12 cellular contexts compared by ENCODE assay signal in genomic region chr5:132825824-132826391, GRCh38. TPM values are rescaled to one million over a fixed set of nuclear protein-coding genes. Genes with fewer than 3 reads are reported as not detected.
DNase-seq lines count a peak whose midpoint lies in the region; TF ChIP-seq lines count a peak whose summit lies in the region.
"Had no signal": no experiment of that assay in that cellular context is flagged by ENCODE, and none has a peak within 500 bp of the region (broad histone marks: within the 10 kb centered on the region; RNA-seq: fewer than 3 reads in every experiment).

No MANE protein-coding gene starts in this region.

- H3K4me3 Mint-ChIP-seq in T-helper 2 cell treated with Interferon-gamma antibody and Interleukin-4, amounts not matched to agents 5 μg/mL and 100 μg/mL, for 36 hours, result peak overlapping the region; percentile 27

- H4K20me1 ChIP-seq in hepatocyte (ENCODE audit: insufficient read depth, poor library complexity, severe bottlenecking), result no peaks in the 10 kb centered on the region

- WGBS in hepatocyte (ENCODE audit: low lambda C conversion rate, missing lambda C conversion rate), result 53% methylated on average over 29 of the region's 44 CpGs

- no peaks in the 10 kb centered on the region for H3K9me3 ChIP-seq in hepatocyte (ENCODE audit: low read depth)

- H3K27ac ChIP-seq in hepatocyte (no peak overlapping the region), skin epidermis (peak overlapping the region in 1 of 21 experiments; percentile 34)
- H3K27ac ChIP-seq: GM23248 had no signal

- H3K36me3 ChIP-seq in hepatocyte (replicated peaks; ENCODE audit: insufficient read depth, low read depth), result no peaks in the 10 kb centered on the region

- no peak for DNase-seq in GM12864 (ENCODE audit: low read depth)
- DNase-seq in T-helper 2 cell treated with Interferon-gamma antibody and Interleukin-4, amounts not matched to agents 5 μg/mL and 100 μg/mL, for 36 hours (ENCODE audit: low spot score), result peak; percentile 36
- DNase-seq in hepatocyte (ENCODE audit: low spot score), result no peak
- no peak for DNase-seq in Ammon's horn (ENCODE audit: low spot score)
- no peak for DNase-seq in NCI-H2029 (lab: John Stamatoyannopoulos, UW)
- no peak for DNase-seq in cerebellum (ENCODE audit: low spot score)
- DNase-seq in hypothalamus (lab: John Stamatoyannopoulos, UW), result no peak
- DNase-seq: activated gamma-delta T cell treated with Interleukin-2 at 50 U/mL for 16 hours, GM23248, NCI-H774, SW 1271 had no signal

- no peak overlapping the region for H2AFZ ChIP-seq in hepatocyte
- H2AFZ ChIP-seq: GM23248 had no signal

- peaks cover 65% of the 10 kb centered on the region for H3K27me3 Mint-ChIP-seq in T-helper 2 cell treated with Interferon-gamma antibody and Interleukin-4, amounts not matched to agents 5 μg/mL and 100 μg/mL, for 36 hours (ENCODE audit: low read depth)

- no peak overlapping the region for H3K27ac Mint-ChIP-seq in T-helper 2 cell treated with Interferon-gamma antibody and Interleukin-4, amounts not matched to agents 5 μg/mL and 100 μg/mL, for 36 hours

- H3K79me2 ChIP-seq in hepatocyte, result peaks cover 16% of the 10 kb centered on the region

- H3K27me3 ChIP-seq in hepatocyte, result no peaks in the 10 kb centered on the region

- H3K4me1 ChIP-seq in hepatocyte (ENCODE audit: insufficient read depth), result peaks cover 13% of the 10 kb centered on the region

- no peaks in the 10 kb centered on the region for H3K9me2 ChIP-seq in hepatocyte (replicated peaks; ENCODE audit: insufficient read depth)

- H3K36me3 Mint-ChIP-seq in T-helper 2 cell treated with Interferon-gamma antibody and Interleukin-4, amounts not matched to agents 5 μg/mL and 100 μg/mL, for 36 hours (ENCODE audit: low read depth), result no peaks in the 10 kb centered on the region

- H3K4me3 ChIP-seq in GM12864 (ENCODE audit: low read depth, low read length) (peak overlapping the region; percentile 10; the same call in 1 of the 2 replicates), hepatocyte (no peak overlapping the region), skin epidermis (peak overlapping the region in 5 of 7 experiments; percentile 19 to 33 (median 27))
- H3K4me3 ChIP-seq: GM23248 had no signal

- H3K4me2 ChIP-seq in hepatocyte, result peak overlapping the region; percentile 70

- no peak for TF ChIP-seq CTCF in GM12864 (IDR thresholded peaks at IDR 0.05; ENCODE audit: low read depth, low read length, missing control alignments)
- no peak for TF ChIP-seq CTCF in hepatocyte (IDR thresholded peaks at IDR 0.05; ENCODE audit: poor library complexity)

- H3K4me1 Mint-ChIP-seq in T-helper 2 cell treated with Interferon-gamma antibody and Interleukin-4, amounts not matched to agents 5 μg/mL and 100 μg/mL, for 36 hours (ENCODE audit: low read depth), result peaks cover 9% of the 10 kb centered on the region

- H3K9me3 Mint-ChIP-seq in T-helper 2 cell treated with Interferon-gamma antibody and Interleukin-4, amounts not matched to agents 5 μg/mL and 100 μg/mL, for 36 hours, result no peaks in the 10 kb centered on the region

RNA-seq across cellular contexts. Expression of gene SHROOM1, which starts 4.5 kb away (rescaled TPM):
- total RNA-seq in hepatocyte (8.5 and 10.0 TPM in 2 replicates), cerebellum (2.4 TPM)
- polyA plus RNA-seq in hepatocyte, result 17.8 and 19.2 TPM in 2 replicates

RNA-seq across cellular contexts. Expression of gene SOWAHA, which starts 12.8 kb away (rescaled TPM):
- total RNA-seq in hepatocyte, result 11.4 and 14.4 TPM in 2 replicates
- 3.1 and 6.8 TPM in 2 replicates for polyA plus RNA-seq in hepatocyte
- 4.9 TPM for total RNA-seq in cerebellum
- total RNA-seq: GM23248 had no signal
- polyA plus RNA-seq: GM23248 had no signal

RNA-seq across cellular contexts. Expression of gene GDF9, which starts 40.4 kb away (rescaled TPM):
- 0.76 and 1.7 TPM in 2 replicates for total RNA-seq in hepatocyte
- polyA plus RNA-seq in hepatocyte, result 2.2 and 4.1 TPM in 2 replicates
- total RNA-seq in cerebellum, result 0.54 TPM
- polyA plus RNA-seq: GM23248 had no signal

RNA-seq across cellular contexts. Expression of gene UQCRQ, which starts 40.5 kb away (rescaled TPM):
- 146 and 174 TPM in 2 replicates for total RNA-seq in hepatocyte
- 1,138 and 1,156 TPM in 2 replicates for polyA plus RNA-seq in hepatocyte
- 61.5 TPM for total RNA-seq in cerebellum

RNA-seq across cellular contexts. Expression of gene LEAP2, which starts 47.6 kb away (rescaled TPM):
- 19.2 and 22.6 TPM in 2 replicates for total RNA-seq in hepatocyte
- 30.5 and 36.3 TPM in 2 replicates for polyA plus RNA-seq in hepatocyte
- total RNA-seq in cerebellum, result 2.1 TPM
- total RNA-seq: GM23248 had no signal
